In the genomic region with DNA sequence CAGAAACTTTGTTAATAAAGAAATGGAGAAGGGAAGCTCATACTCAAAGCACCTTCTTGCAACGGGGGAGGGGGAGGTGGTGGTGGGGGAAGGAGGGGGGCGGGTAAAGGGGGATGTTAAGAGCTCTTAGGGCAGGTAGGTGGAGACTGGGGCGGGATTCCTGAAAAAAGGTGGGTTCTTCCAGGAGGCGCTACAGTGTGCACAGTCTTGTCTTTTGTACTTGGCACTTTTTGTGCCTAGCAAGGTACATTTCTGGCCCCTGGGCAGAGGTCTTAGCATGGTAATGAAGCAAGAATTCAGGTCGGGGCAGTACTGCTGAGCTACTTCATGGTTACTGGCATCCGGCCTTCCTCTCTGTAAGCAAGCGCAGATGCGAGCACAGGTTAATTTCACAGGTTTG, we compare ENCODE assay signal across 1 cellular context.
TF ChIP-seq lines count a peak whose summit lies in the region.

No MANE protein-coding gene starts in this region.

TF ChIP-seq in H1, 55 proteins besides CTCF, POLR2A, EP300 and RAD21:
- TF ChIP-seq CBX8 (IDR thresholded peaks at IDR 0.05; ENCODE audit: borderline replicate concordance, low read depth, low read length) (no peak), EGR1 (IDR thresholded peaks at IDR 0.05; ENCODE audit: borderline replicate concordance, low read depth, low read length) (no peak), MAFK (IDR thresholded peaks at IDR 0.05; ENCODE audit: low read depth, low read length) (no peak), CBX5 (IDR thresholded peaks at IDR 0.05; ENCODE audit: low read depth, low read length) (no peak), POLR2AphosphoS5 (IDR thresholded peaks at IDR 0.05; ENCODE audit: low read depth, low read length) (no peak), SP4 (IDR thresholded peaks at IDR 0.05; ENCODE audit: low read length) (no peak), SAP30 (IDR thresholded peaks at IDR 0.05; ENCODE audit: insufficient read depth, insufficient replicate concordance, low read length) (no peak), EZH2 (IDR thresholded peaks at IDR 0.05; ENCODE audit: low read depth, low read length, severe bottlenecking) (no peak), TCF12 (IDR thresholded peaks at IDR 0.05; ENCODE audit: low read depth, low read length) (no peak), KDM5A (IDR thresholded peaks at IDR 0.05; ENCODE audit: low read length) (no peak)
- TF ChIP-seq, protein P1, sequence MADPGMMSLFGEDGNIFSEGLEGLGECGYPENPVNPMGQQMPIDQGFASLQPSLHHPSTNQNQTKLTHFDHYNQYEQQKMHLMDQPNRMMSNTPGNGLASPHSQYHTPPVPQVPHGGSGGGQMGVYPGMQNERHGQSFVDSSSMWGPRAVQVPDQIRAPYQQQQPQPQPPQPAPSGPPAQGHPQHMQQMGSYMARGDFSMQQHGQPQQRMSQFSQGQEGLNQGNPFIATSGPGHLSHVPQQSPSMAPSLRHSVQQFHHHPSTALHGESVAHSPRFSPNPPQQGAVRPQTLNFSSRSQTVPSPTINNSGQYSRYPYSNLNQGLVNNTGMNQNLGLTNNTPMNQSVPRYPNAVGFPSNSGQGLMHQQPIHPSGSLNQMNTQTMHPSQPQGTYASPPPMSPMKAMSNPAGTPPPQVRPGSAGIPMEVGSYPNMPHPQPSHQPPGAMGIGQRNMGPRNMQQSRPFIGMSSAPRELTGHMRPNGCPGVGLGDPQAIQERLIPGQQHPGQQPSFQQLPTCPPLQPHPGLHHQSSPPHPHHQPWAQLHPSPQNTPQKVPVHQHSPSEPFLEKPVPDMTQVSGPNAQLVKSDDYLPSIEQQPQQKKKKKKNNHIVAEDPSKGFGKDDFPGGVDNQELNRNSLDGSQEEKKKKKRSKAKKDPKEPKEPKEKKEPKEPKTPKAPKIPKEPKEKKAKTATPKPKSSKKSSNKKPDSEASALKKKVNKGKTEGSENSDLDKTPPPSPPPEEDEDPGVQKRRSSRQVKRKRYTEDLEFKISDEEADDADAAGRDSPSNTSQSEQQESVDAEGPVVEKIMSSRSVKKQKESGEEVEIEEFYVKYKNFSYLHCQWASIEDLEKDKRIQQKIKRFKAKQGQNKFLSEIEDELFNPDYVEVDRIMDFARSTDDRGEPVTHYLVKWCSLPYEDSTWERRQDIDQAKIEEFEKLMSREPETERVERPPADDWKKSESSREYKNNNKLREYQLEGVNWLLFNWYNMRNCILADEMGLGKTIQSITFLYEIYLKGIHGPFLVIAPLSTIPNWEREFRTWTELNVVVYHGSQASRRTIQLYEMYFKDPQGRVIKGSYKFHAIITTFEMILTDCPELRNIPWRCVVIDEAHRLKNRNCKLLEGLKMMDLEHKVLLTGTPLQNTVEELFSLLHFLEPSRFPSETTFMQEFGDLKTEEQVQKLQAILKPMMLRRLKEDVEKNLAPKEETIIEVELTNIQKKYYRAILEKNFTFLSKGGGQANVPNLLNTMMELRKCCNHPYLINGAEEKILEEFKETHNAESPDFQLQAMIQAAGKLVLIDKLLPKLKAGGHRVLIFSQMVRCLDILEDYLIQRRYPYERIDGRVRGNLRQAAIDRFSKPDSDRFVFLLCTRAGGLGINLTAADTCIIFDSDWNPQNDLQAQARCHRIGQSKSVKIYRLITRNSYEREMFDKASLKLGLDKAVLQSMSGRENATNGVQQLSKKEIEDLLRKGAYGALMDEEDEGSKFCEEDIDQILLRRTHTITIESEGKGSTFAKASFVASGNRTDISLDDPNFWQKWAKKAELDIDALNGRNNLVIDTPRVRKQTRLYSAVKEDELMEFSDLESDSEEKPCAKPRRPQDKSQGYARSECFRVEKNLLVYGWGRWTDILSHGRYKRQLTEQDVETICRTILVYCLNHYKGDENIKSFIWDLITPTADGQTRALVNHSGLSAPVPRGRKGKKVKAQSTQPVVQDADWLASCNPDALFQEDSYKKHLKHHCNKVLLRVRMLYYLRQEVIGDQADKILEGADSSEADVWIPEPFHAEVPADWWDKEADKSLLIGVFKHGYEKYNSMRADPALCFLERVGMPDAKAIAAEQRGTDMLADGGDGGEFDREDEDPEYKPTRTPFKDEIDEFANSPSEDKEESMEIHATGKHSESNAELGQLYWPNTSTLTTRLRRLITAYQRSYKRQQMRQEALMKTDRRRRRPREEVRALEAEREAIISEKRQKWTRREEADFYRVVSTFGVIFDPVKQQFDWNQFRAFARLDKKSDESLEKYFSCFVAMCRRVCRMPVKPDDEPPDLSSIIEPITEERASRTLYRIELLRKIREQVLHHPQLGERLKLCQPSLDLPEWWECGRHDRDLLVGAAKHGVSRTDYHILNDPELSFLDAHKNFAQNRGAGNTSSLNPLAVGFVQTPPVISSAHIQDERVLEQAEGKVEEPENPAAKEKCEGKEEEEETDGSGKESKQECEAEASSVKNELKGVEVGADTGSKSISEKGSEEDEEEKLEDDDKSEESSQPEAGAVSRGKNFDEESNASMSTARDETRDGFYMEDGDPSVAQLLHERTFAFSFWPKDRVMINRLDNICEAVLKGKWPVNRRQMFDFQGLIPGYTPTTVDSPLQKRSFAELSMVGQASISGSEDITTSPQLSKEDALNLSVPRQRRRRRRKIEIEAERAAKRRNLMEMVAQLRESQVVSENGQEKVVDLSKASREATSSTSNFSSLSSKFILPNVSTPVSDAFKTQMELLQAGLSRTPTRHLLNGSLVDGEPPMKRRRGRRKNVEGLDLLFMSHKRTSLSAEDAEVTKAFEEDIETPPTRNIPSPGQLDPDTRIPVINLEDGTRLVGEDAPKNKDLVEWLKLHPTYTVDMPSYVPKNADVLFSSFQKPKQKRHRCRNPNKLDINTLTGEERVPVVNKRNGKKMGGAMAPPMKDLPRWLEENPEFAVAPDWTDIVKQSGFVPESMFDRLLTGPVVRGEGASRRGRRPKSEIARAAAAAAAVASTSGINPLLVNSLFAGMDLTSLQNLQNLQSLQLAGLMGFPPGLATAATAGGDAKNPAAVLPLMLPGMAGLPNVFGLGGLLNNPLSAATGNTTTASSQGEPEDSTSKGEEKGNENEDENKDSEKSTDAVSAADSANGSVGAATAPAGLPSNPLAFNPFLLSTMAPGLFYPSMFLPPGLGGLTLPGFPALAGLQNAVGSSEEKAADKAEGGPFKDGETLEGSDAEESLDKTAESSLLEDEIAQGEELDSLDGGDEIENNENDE (IDR thresholded peaks at IDR 0.05; ENCODE audit: insufficient replicate concordance, low read length), result no peak
